1 cellular context compared by ENCODE assay signal in genomic region chr1:202029171-202029665, GRCh38.
TF ChIP-seq lines count a peak whose summit lies in the region.

No MANE protein-coding gene starts in this region.

TF ChIP-seq in A549, 52 proteins besides CTCF, POLR2A, EP300 and RAD21 (continued from another document):
- TF ChIP-seq HMGXB4 (CRISPR knock-in tag; IDR thresholded peaks at IDR 0.05; ENCODE audit: borderline replicate concordance) (no peak), ZNF302 (CRISPR knock-in tag; IDR thresholded peaks at IDR 0.05) (0 out of 2 replicates have a peak, but pooled peaks have one; percentile 42), HES2 (IDR thresholded peaks at IDR 0.05) (no peak), BCL3 (IDR thresholded peaks at IDR 0.05) (no peak), JUN (IDR thresholded peaks at IDR 0.05) (0 out of 5 replicates have a peak, but pooled peaks of 1 of the 2 experiments have one; percentile 55), CHD4 (IDR thresholded peaks at IDR 0.05; ENCODE audit: borderline replicate concordance) (no peak), FOSB (CRISPR knock-in tag; IDR thresholded peaks at IDR 0.05) (peak; percentile 61), EHF (CRISPR knock-in tag; IDR thresholded peaks at IDR 0.05) (peak; percentile 92), ZC3H11A (IDR thresholded peaks at IDR 0.05) (no peak), ZSCAN20 (CRISPR knock-in tag; IDR thresholded peaks at IDR 0.05) (peak; percentile 38), GATA3 (IDR thresholded peaks at IDR 0.05; ENCODE audit: borderline replicate concordance) (peak; percentile 51; the same call in 1 of the 2 replicates), CEBPB (IDR thresholded peaks at IDR 0.05) (no peak), FOSL2 (IDR thresholded peaks at IDR 0.05) (peak; percentile 87), FOSL2 (CRISPR knock-in tag; IDR thresholded peaks at IDR 0.05) (peak; percentile 100), KDM5A (IDR thresholded peaks at IDR 0.05) (no peak), CBX2 (IDR thresholded peaks at IDR 0.05; ENCODE audit: borderline replicate concordance, low read depth) (no peak), TFCP2L1 (CRISPR knock-in tag; IDR thresholded peaks at IDR 0.05) (0 out of 2 replicates have a peak, but pooled peaks have one; percentile 60), RNF2 (IDR thresholded peaks at IDR 0.05; ENCODE audit: borderline replicate concordance, low read depth) (no peak), SREBF2 (IDR thresholded peaks at IDR 0.05) (no peak), HOXA7 (CRISPR knock-in tag; IDR thresholded peaks at IDR 0.05) (0 out of 2 replicates have a peak, but pooled peaks have one; percentile 50), RCOR1 (IDR thresholded peaks at IDR 0.05; ENCODE audit: low read depth, low read length) (no peak), ESRRA (IDR thresholded peaks at IDR 0.05; ENCODE audit: borderline replicate concordance, low read length) (no peak), HOXB13 (CRISPR knock-in tag; IDR thresholded peaks at IDR 0.05; ENCODE audit: low read depth) (peak; percentile 62; the same call in 1 of the 2 replicates)
